Comparison of ENCODE assay signal across 8 cellular contexts in the genomic region with DNA sequence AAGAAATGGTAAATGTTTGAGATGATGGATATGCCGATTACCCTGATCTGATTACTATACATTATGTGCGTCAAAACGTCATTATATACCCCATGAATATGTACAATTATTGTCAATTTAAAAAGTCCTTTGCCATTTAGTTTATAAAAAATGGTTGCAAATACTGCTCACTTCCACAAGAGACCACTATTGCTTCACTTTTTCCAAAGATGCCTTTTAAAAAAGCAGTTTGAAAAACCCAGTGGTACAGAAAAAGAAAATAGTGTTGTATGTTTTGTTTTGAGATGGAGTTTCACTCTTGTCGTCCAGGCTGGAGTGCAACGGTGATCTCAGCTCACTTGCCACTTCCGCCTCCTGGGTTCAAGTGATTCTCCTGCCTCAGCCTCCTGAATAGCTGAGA. TPM values are rescaled to one million over a fixed set of nuclear protein-coding genes. Genes with fewer than 3 reads are reported as not detected.
DNase-seq lines count a peak whose midpoint lies in the region; ATAC-seq and TF ChIP-seq lines count a peak whose summit lies in the region.

No MANE protein-coding gene starts in this region.

- POLR2A ChIA-PET in OCI-LY7 (lab: Charles Lee) = interaction anchor here (0.6 kb wide), 1 partner anchor 1196 kb away, joined by 3 read pairs; no protein-coding TSS in a partner anchor
- POLR2A ChIA-PET in activated CD4-positive, alpha-beta T cell treated with anti-CD3 and anti-CD28 coated beads, Interleukin-2, amount 10 ng/mL, durations not matched to agents 7 days and 5 days (lab: Charles Lee) = no interaction called here

- no peak overlapping the region for H3K4me3 Mint-ChIP-seq in activated naive CD8-positive, alpha-beta T cell treated with anti-CD3 and anti-CD28 coated beads for 36 hours
- H3K4me3 Mint-ChIP-seq in activated CD4-positive, alpha-beta T cell treated with anti-CD3 and anti-CD28 coated beads, Interleukin-2, amount 10 ng/mL, durations not matched to agents 7 days and 5 days = no peak overlapping the region

- H3K36me3 ChIP-seq in OCI-LY7 (ENCODE audit: insufficient read depth, low read length) = peaks cover 13% of the 10 kb centered on the region

- no peaks in the 10 kb centered on the region for H3K27me3 Mint-ChIP-seq in activated naive CD8-positive, alpha-beta T cell treated with anti-CD3 and anti-CD28 coated beads for 36 hours
- H3K27me3 Mint-ChIP-seq in activated CD4-positive, alpha-beta T cell treated with anti-CD3 and anti-CD28 coated beads, Interleukin-2, amount 10 ng/mL, durations not matched to agents 7 days and 5 days = peaks cover 4% of the 10 kb centered on the region

- no peaks in the 10 kb centered on the region for H3K9me3 Mint-ChIP-seq in activated naive CD8-positive, alpha-beta T cell treated with anti-CD3 and anti-CD28 coated beads for 36 hours
- H3K9me3 Mint-ChIP-seq in activated CD4-positive, alpha-beta T cell treated with anti-CD3 and anti-CD28 coated beads, Interleukin-2, amount 10 ng/mL, durations not matched to agents 7 days and 5 days = no peaks in the 10 kb centered on the region

- CTCF ChIA-PET in OCI-LY7 (lab: Charles Lee; ENCODE audit: unreplicated experiment) = no interaction called here
- CTCF ChIA-PET in activated CD4-positive, alpha-beta T cell treated with anti-CD3 and anti-CD28 coated beads, Interleukin-2, amount 10 ng/mL, durations not matched to agents 7 days and 5 days (lab: Charles Lee) = interaction anchor here (0.6 to 1.3 kb wide), 3 partner anchors 11 to 30 kb away, joined by 3 to 4 read pairs (median 3); no protein-coding TSS in a partner anchor

- no peaks in the 10 kb centered on the region for H4K20me1 ChIP-seq in OCI-LY7 (ENCODE audit: insufficient read depth, low read length)

- no peak overlapping the region for H3K4me2 ChIP-seq in OCI-LY7 (ENCODE audit: low read length)

- peak; percentile 43 for ATAC-seq in GM18868 (IDR thresholded peaks at IDR 0.05; ENCODE audit: unreplicated experiment)
- no peak for ATAC-seq in HG02798 (IDR thresholded peaks at IDR 0.05; ENCODE audit: poor library complexity, unreplicated experiment)

- H3K9me3 ChIP-seq in OCI-LY7 (ENCODE audit: low read length) = no peaks in the 10 kb centered on the region

- peak; percentile 36 for DNase-seq in AG08396 (ENCODE audit: low spot score)
- peak; percentile 49 for DNase-seq in OCI-LY7 (ENCODE audit: low spot score)
- peak; percentile 44 for DNase-seq in fibroblast of villous mesenchyme (ENCODE audit: low read depth)
- DNase-seq in activated naive CD8-positive, alpha-beta T cell treated with anti-CD3 and anti-CD28 coated beads for 36 hours = no peak
- no peak for DNase-seq in activated CD4-positive, alpha-beta T cell treated with anti-CD3 and anti-CD28 coated beads, Interleukin-2, amount 10 ng/mL, durations not matched to agents 7 days and 5 days
- no peak for DNase-seq in cardiac septum (ENCODE audit: low spot score)

- no peaks in the 10 kb centered on the region for H3K36me3 Mint-ChIP-seq in activated naive CD8-positive, alpha-beta T cell treated with anti-CD3 and anti-CD28 coated beads for 36 hours
- H3K36me3 Mint-ChIP-seq in activated CD4-positive, alpha-beta T cell treated with anti-CD3 and anti-CD28 coated beads, Interleukin-2, amount 10 ng/mL, durations not matched to agents 7 days and 5 days (ENCODE audit: low read depth) = no peaks in the 10 kb centered on the region

- peaks cover 9% of the 10 kb centered on the region for H3K4me1 ChIP-seq in OCI-LY7 (ENCODE audit: insufficient read depth, low read length, poor library complexity, severe bottlenecking)

- H2AFZ ChIP-seq in OCI-LY7 (ENCODE audit: low read length) = no peak overlapping the region

- TF ChIP-seq CTCF in OCI-LY7 (conservative IDR thresholded peaks at IDR 0.05; ENCODE audit: low read length) = peak; percentile 72
- peak; percentile 49 for TF ChIP-seq CTCF in fibroblast of villous mesenchyme (IDR thresholded peaks at IDR 0.05; ENCODE audit: insufficient read depth, low read depth, low read length)

- no peak overlapping the region for H3K27ac Mint-ChIP-seq in activated naive CD8-positive, alpha-beta T cell treated with anti-CD3 and anti-CD28 coated beads for 36 hours
- H3K27ac Mint-ChIP-seq in activated CD4-positive, alpha-beta T cell treated with anti-CD3 and anti-CD28 coated beads, Interleukin-2, amount 10 ng/mL, durations not matched to agents 7 days and 5 days = no peak overlapping the region

- no peaks in the 10 kb centered on the region for H3K79me2 ChIP-seq in OCI-LY7 (ENCODE audit: insufficient read depth, low read depth, low read length)

- H3K4me3 ChIP-seq in OCI-LY7 (ENCODE audit: low read depth, low read length, poor library complexity, severe bottlenecking) = no peak overlapping the region
- H3K4me3 ChIP-seq in fibroblast of villous mesenchyme (ENCODE audit: low read depth, low read length) = no peak overlapping the region

- no peaks in the 10 kb centered on the region for H3K4me1 Mint-ChIP-seq in activated naive CD8-positive, alpha-beta T cell treated with anti-CD3 and anti-CD28 coated beads for 36 hours
- H3K4me1 Mint-ChIP-seq in activated CD4-positive, alpha-beta T cell treated with anti-CD3 and anti-CD28 coated beads, Interleukin-2, amount 10 ng/mL, durations not matched to agents 7 days and 5 days = peaks cover 3% of the 10 kb centered on the region

- BruUV-seq in OCI-LY7 (replicated peaks; lab: Mats Ljungman, UMichigan) = no TSS peak

- no peak overlapping the region for H3K27ac ChIP-seq in OCI-LY7 (ENCODE audit: low read depth, low read length, poor library complexity, severe bottlenecking)

- no peaks in the 10 kb centered on the region for H3K9me2 ChIP-seq in OCI-LY7 (ENCODE audit: insufficient read depth, low read length)

- intact Hi-C loops in OCI-LY7 (cut with micrococcal nuclease; ENCODE audit: unreplicated experiment) = loop anchor here (5.0 kb wide), 1 partner anchor 201 kb away; no protein-coding TSS in a partner anchor
- intact Hi-C loops in cardiac septum (cut with DNase I) = no loop called here

RNA-seq across cellular contexts. Expression of a gene that starts 39.3 kb away (rescaled TPM):
- 125 and 186 TPM in 2 replicates for total RNA-seq in OCI-LY7 (2014; rRNA removed; shearing (Covaris generic))
- total RNA-seq in OCI-LY7 (2022) (337 and 398 TPM in 2 replicates), fibroblast of villous mesenchyme (47.0 and 47.1 TPM in 2 replicates), cardiac septum (10.3 TPM)
- 100 to 1,000 TPM; 132 to 133 TPM for total RNA-seq in activated naive CD8-positive, alpha-beta T cell treated with anti-CD3 and anti-CD28 coated beads for 36 hours
- 10 to 100 TPM; 80.1 to 94.1 TPM for total RNA-seq in activated CD4-positive, alpha-beta T cell treated with anti-CD3 and anti-CD28 coated beads, Interleukin-2, amount 10 ng/mL, durations not matched to agents 7 days and 5 days

Comparison
In these comparisons a context has a peak if more than half of its experiments do, and no peak if none do; other contexts are left out.
1. DNase-seq: peak in AG08396 (single experiment), OCI-LY7 (single experiment) and fibroblast of villous mesenchyme (single experiment); none in activated naive CD8-positive, alpha-beta T cell treated with anti-CD3 and anti-CD28 coated beads for 36 hours (single experiment), activated CD4-positive, alpha-beta T cell treated with anti-CD3 and anti-CD28 coated beads, Interleukin-2, amount 10 ng/mL, durations not matched to agents 7 days and 5 days (single experiment) and cardiac septum (single experiment).